Comparison of ENCODE assay signal across 34 cellular contexts in the genomic region with DNA sequence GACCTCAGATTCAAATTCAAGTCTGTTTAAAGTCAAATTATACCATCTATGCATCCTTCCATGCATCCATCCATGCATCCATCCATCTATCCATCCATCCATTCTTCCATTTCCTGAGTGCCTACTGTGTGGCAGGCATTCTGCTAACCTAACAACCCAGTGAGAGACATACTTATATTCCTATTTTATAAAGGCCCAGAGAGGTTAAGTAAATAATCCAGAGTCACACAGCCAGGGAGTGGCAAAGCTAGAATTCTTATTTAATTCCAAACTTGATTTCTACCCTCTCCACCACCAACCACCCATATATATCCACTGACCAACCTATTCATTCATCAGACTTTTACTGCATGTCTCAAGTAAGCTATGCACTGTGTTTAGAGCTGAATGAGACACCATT. TPM values are rescaled to one million over a fixed set of nuclear protein-coding genes. Genes with fewer than 3 reads are reported as not detected.
"Had no signal": no experiment of that assay in that cellular context is flagged by ENCODE, and none has a peak within 500 bp of the region (broad histone marks: within the 10 kb centered on the region; RNA-seq: fewer than 3 reads in every experiment).

No MANE protein-coding gene starts in this region.

- H3K36me3 ChIP-seq: ovary, right lobe of liver, sigmoid colon, suprapubic skin, tibial artery, transverse colon, upper lobe of right lung, vagina had no signal

- H3K9me3 ChIP-seq: ovary, right lobe of liver, sigmoid colon, suprapubic skin, testis, tibial artery, transverse colon, upper lobe of right lung, vagina had no signal

- ATAC-seq: naive thymus-derived CD8-positive, alpha-beta T cell; natural killer cell treated with Interleukin-12 subunit alpha and Interleukin-12 subunit beta and Interleukin-15 and Interleukin-18, amount 100 ng/mL, for 72 hours; psoas muscle; right cardiac atrium; right lobe of liver; stimulated activated memory B cell treated with anti-CD40 and anti-IgM and Interleukin-4, amounts not matched to agents 10 μg/mL and 1 μg/mL and 100 μg/mL, for 72 hours; stimulated activated naive CD8-positive, alpha-beta T cell treated with anti-CD3 and anti-CD28 coated beads, Interleukin-15, amount 100 ng/mL, for 72 hours; stimulated activated naive CD8-positive, alpha-beta T cell treated with anti-CD3 and anti-CD28 coated beads, Interleukin-15, Interleukin-2, amounts not matched to agents 100 U/mL and 50 U/mL, for 24 hours; upper lobe of right lung had no signal

- H3K27ac ChIP-seq: ovary, parathyroid adenoma, psoas muscle, right lobe of liver, sigmoid colon, suprapubic skin, testis, tibial artery, transverse colon, upper lobe of right lung, vagina had no signal

- H3K4me3 ChIP-seq: ovary, psoas muscle, right lobe of liver, sigmoid colon, suprapubic skin, testis, tibial artery, transverse colon, upper lobe of right lung, vagina had no signal

- H3K4me1 ChIP-seq: parathyroid adenoma, psoas muscle, transverse colon, upper lobe of right lung had no signal

- H3K79me2 ChIP-seq: parathyroid adenoma had no signal

- H3K27me3 ChIP-seq: ovary, right lobe of liver, suprapubic skin, testis, upper lobe of right lung, vagina had no signal

- H2AFZ ChIP-seq: parathyroid adenoma had no signal

- H3K9ac ChIP-seq: parathyroid adenoma had no signal

- FAIRE-seq: small intestine had no signal

- DNase-seq: naive B cell; naive thymus-derived CD8-positive, alpha-beta T cell; nephron progenitor cell; occipital lobe; ovary; posterior cingulate gyrus; psoas muscle; right cardiac atrium; right lobe of liver; sigmoid colon; small intestine; stimulated activated CD4-positive, alpha-beta T cell treated with anti-CD3 and anti-CD28 coated beads, Interleukin-15, amount 100 ng/mL, for 24 hours; stimulated activated CD4-positive, alpha-beta T cell treated with anti-CD3 and anti-CD28 coated beads, Interleukin-2, amount 100 ng/mL, for 24 hours; stimulated activated CD4-positive, alpha-beta T cell treated with anti-CD3 and anti-CD28 coated beads, Interleukin-2, amount 100 ng/mL, for 48 hours; stimulated activated CD4-positive, alpha-beta T cell treated with anti-CD3 and anti-CD28 coated beads, Interleukin-4, amount 100 ng/mL, for 4 hours; stimulated activated CD8-positive, alpha-beta memory T cell treated with anti-CD3 and anti-CD28 coated beads, Interleukin-4, amount 100 ng/mL, for 48 hours; stimulated activated naive CD4-positive, alpha-beta T cell; stimulated activated naive CD8-positive, alpha-beta T cell treated with anti-CD3 and anti-CD28 coated beads, Interleukin-15, amount 100 ng/mL, for 72 hours; stimulated activated naive CD8-positive, alpha-beta T cell treated with anti-CD3 and anti-CD28 coated beads, Interleukin-15, Interleukin-2, amounts not matched to agents 100 U/mL and 50 U/mL, for 24 hours; substantia nigra; testis; tibial artery; transverse colon; upper lobe of right lung had no signal

RNA-seq across cellular contexts. Expression of a gene that starts 53.8 kb away (rescaled TPM):
- total RNA-seq: natural killer cell treated with Interleukin-12 subunit alpha and Interleukin-12 subunit beta and Interleukin-15 and Interleukin-18, amount 100 ng/mL, for 72 hours; neural crest cell; occipital lobe; osteoblast; renal cortical epithelial cell; right cardiac atrium; right lobe of liver; sigmoid colon; skeletal muscle tissue; suprapubic skin; transverse colon; upper lobe of right lung; urinary bladder; vagina had no signal
- polyA plus RNA-seq: naive thymus-derived CD8-positive, alpha-beta T cell; right cardiac atrium; urinary bladder had no signal
